1 cellular context compared by ENCODE assay signal in the genomic region with DNA sequence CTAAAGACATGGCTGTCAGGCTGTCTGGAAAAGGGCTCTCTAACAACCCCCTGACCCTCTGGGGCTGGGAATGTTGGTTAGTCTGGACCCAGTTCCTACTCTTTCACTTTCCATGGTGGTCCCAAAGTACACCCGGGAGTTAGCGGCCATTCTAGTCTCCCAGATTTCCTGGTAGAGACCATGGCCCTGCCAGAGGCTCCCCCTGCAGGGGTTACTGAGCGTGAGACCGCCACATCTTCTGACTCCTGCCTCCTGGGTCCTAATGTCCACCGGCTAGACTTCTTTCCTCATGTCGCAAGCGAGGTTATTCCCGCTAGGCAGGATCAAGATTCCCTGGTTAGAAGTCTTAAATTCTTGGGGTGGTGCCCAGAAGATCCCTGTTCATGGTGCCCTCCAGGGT.
TF ChIP-seq lines count a peak whose summit lies in the region.

No MANE protein-coding gene starts in this region.

TF ChIP-seq in HepG2, 621 proteins besides CTCF, POLR2A, EP300 and RAD21:
- no peak for TF ChIP-seq FOSL2 (CRISPR knock-in tag; IDR thresholded peaks at IDR 0.05)
- peak; percentile 14 for TF ChIP-seq YY1 (IDR thresholded peaks at IDR 0.05; ENCODE audit: insufficient read depth, insufficient replicate concordance, low read depth, low read length)
- peak; percentile 61 for TF ChIP-seq ZMYM4 (CRISPR knock-in tag; IDR thresholded peaks at IDR 0.05)
